In the genomic region with DNA sequence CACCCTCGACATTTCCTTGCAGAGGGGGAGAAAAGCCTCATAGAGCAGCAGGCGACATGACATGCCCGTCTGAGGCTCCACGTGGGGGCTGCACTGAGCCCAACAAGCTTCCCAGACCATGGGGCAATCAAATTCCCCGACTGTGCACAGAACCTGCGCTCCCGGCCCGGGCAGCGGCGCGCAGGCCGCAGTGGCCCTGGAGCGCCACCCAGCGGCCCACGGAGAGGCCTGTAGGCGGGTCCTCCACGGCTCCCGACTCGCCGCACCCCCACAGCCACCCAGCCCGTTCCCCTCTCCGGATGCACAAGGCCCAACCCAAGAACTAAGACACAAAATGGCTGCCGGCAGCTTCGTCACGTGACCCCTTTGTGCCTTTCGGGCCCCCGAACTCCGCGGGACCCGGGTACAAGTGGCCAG, we compare ENCODE assay signal across 8 cellular contexts. TPM values are rescaled to one million over a fixed set of nuclear protein-coding genes. Genes with fewer than 3 reads are reported as not detected.
A peak's percentile ranks its signal among the peaks of the same experiment; 100 is the strongest.
DNase-seq lines count a peak whose midpoint lies in the region; ATAC-seq, FAIRE-seq and TF ChIP-seq lines count a peak whose summit lies in the region.

No MANE protein-coding gene starts in this region.

- DNase-seq in D721Med (ENCODE audit: insufficient read length, low spot score) (peak; percentile 89), HUDEP-2 (lab: John Stamatoyannopoulos, UW; ENCODE audit: unreplicated experiment in 76 of 76) (peak in 75 of 76 experiments; percentile 10 to 96 (median 91)), NOMO-1 treated with DMSO at 0.1 percent for 48 hours (lab: John Stamatoyannopoulos, UW; ENCODE audit: unreplicated experiment) (peak; percentile 94), epithelial cell of esophagus (ENCODE audit: low read depth) (peak; percentile 97)
- peak; percentile 95 for DNase-seq in activated CD8-positive, alpha-beta memory T cell treated with anti-CD3 and anti-CD28 coated beads, Interleukin-2, amount 50 U/mL, for 48 hours
- DNase-seq in stimulated activated CD8-positive, alpha-beta memory T cell treated with anti-CD3 and anti-CD28 coated beads, Interleukin-2, amount 100 ng/mL, for 48 hours (ENCODE audit: low read depth in 2 of 2), result peak; percentile 92 to 93

- H3K4me1 ChIP-seq in mononuclear cell (ENCODE audit: insufficient read depth, low read length), result peaks cover 24% of the 10 kb centered on the region

- H3K27me3 ChIP-seq in mononuclear cell (ENCODE audit: insufficient read depth, low read length), result no peaks in the 10 kb centered on the region

- no peak for FAIRE-seq in D721Med (lab: Jason Lieb, UNC)

- peak; percentile 76 for ATAC-seq in GM21390 (IDR thresholded peaks at IDR 0.05; ENCODE audit: unreplicated experiment)

- TF ChIP-seq CTCF in D721Med (IDR thresholded peaks at IDR 0.05; ENCODE audit: insufficient read depth, missing control alignments), result peak; percentile 80
- TF ChIP-seq CTCF in epithelial cell of esophagus (IDR thresholded peaks at IDR 0.05; ENCODE audit: insufficient read depth, low read depth, low read length, missing control alignments), result peak; percentile 62

- H3K4me3 ChIP-seq in epithelial cell of esophagus (ENCODE audit: low read length) (peak overlapping the region; percentile 94), mononuclear cell (ENCODE audit: low read length) (peak overlapping the region; percentile 97)

- no peaks in the 10 kb centered on the region for H3K9me3 ChIP-seq in mononuclear cell (ENCODE audit: low read depth, low read length)

RNA-seq across cellular contexts. Expression of a gene that starts 0.8 kb away (rescaled TPM):
- total RNA-seq in mononuclear cell, result 194 TPM

Comparison
In these comparisons a context has a peak if more than half of its experiments do, and no peak if none do; other contexts are left out.
1. Peak in every context shown above with its lines: DNase-seq, ATAC-seq and H3K4me3 ChIP-seq.